23 cellular contexts compared by ENCODE assay signal in genomic region chr6:21771626-21772320, GRCh38.
DNase-seq lines count a peak whose midpoint lies in the region; ATAC-seq, FAIRE-seq and TF ChIP-seq lines count a peak whose summit lies in the region.
"Had no signal": no experiment of that assay in that cellular context is flagged by ENCODE, and none has a peak within 500 bp of the region (broad histone marks: within the 10 kb centered on the region; RNA-seq: fewer than 3 reads in every experiment).

No MANE protein-coding gene starts in this region.

- in situ Hi-C loops in Panc1 (cut with HindIII; ENCODE audit: low pct_unique_long_range_greater_than_20kb, low sequenced_read_pairs) = no loop called here

- no peak overlapping the region for H3K4me3 Mint-ChIP-seq in nephron progenitor cell
- H3K4me3 Mint-ChIP-seq: activated CD4-positive, alpha-beta T cell treated with anti-CD3 and anti-CD28 coated beads for 36 hours; activated naive CD8-positive, alpha-beta T cell; effector memory CD8-positive, alpha-beta T cell had no signal

- intact Hi-C loops in A673 (cut with micrococcal nuclease; ENCODE audit: unreplicated experiment) (loop anchor here (2.0 kb wide), 2 partner anchors 29 to 75 kb away; no protein-coding TSS in a partner anchor), Panc1 (cut with micrococcal nuclease; ENCODE audit: unreplicated experiment) (no loop called here), endothelial cell of umbilical vein (cut with micrococcal nuclease) (loop anchor here (1.0 to 5.0 kb wide), 5 partner anchors 76 to 256 kb away; no protein-coding TSS in a partner anchor)

- DNase-seq in A673 (ENCODE audit: low spot score) = peak; percentile 90
- no peak for DNase-seq in Panc1 (ENCODE audit: low read depth, low spot score)
- peak; percentile 85 for DNase-seq in endothelial cell of umbilical vein (ENCODE audit: low read depth, low spot score)
- DNase-seq in nephron progenitor cell = no peak
- DNase-seq in NCI-H2029 treated with DMSO at 0.1 percent for 48 hours (lab: John Stamatoyannopoulos, UW) = no peak
- DNase-seq in NCI-H526 treated with DMSO at 0.1 percent for 48 hours (lab: John Stamatoyannopoulos, UW) = no peak
- DNase-seq: activated CD4-positive, alpha-beta T cell treated with anti-CD3 and anti-CD28 coated beads for 36 hours; effector memory CD8-positive, alpha-beta T cell; NCI-H1092; NCI-H1930; NCI-H2227 treated with DMSO at 0.1 percent for 48 hours; NCI-H82; OCI-M1; ovary; right lobe of liver; SHP77; stimulated activated CD8-positive, alpha-beta memory T cell treated with anti-CD3 and anti-CD28 coated beads, Interleukin-4, amount 100 ng/mL, for 48 hours; T-helper 1 cell; upper lobe of left lung had no signal

- no peak overlapping the region for H2AFZ ChIP-seq in endothelial cell of umbilical vein (ENCODE audit: low read depth, low read length)

- H3K4me1 Mint-ChIP-seq in nephron progenitor cell = peaks cover 73% of the 10 kb centered on the region
- H3K4me1 Mint-ChIP-seq: activated CD4-positive, alpha-beta T cell treated with anti-CD3 and anti-CD28 coated beads for 36 hours had no signal

- H3K9ac ChIP-seq in endothelial cell of umbilical vein (replicated peaks; ENCODE audit: extremely low read depth, insufficient read depth, low read length) = peak overlapping the region; percentile 81

- CTCF ChIA-PET in A673 (lab: Charles Lee) (no interaction called here), Panc1 (lab: Charles Lee) (interaction anchor here (0.5 to 0.6 kb wide), 2 partner anchors 244 to 1566 kb away, joined by 3 to 6 read pairs; no protein-coding TSS in a partner anchor), endothelial cell of umbilical vein (lab: Charles Lee) (interaction anchor here (1.3 to 2.4 kb wide), 3 partner anchors 14 to 164 kb away, joined by 4 to 8 read pairs (median 5); no protein-coding TSS in a partner anchor)

- H3K79me2 ChIP-seq in endothelial cell of umbilical vein (ENCODE audit: control insufficient read depth, insufficient read depth, low read length) = peaks cover 16% of the 10 kb centered on the region

- H3K4me3 ChIP-seq in A673 (ENCODE audit: low read depth, low read length, poor library complexity, severe bottlenecking) (no peak overlapping the region), Panc1 (ENCODE audit: low read depth in 2 of 2, low read length in 2 of 2) (peak overlapping the region in 1 of 2 experiments; percentile 6; a peak in 1 of 4 replicates), endothelial cell of umbilical vein (replicated peaks in 1 of 3; ENCODE audit: insufficient read depth in 1 of 3, low read depth in 1 of 3, low read length in 3 of 3) (peak overlapping the region in 1 of 3 experiments; percentile 35)
- H3K4me3 ChIP-seq: ovary, right lobe of liver, upper lobe of left lung had no signal

- peaks cover 29% of the 10 kb centered on the region for H3K36me3 Mint-ChIP-seq in nephron progenitor cell (ENCODE audit: low read depth)
- H3K36me3 Mint-ChIP-seq: activated naive CD8-positive, alpha-beta T cell had no signal

- POLR2A ChIA-PET in A673 (lab: Charles Lee; ENCODE audit: low non-redundant PET) (no interaction called here), Panc1 (lab: Charles Lee) (interaction anchor here (0.6 kb wide), 1 partner anchor 178 kb away, joined by 4 read pairs; no protein-coding TSS in a partner anchor), endothelial cell of umbilical vein (lab: Charles Lee) (interaction anchor here (1.6 kb wide), 1 partner anchor 178 kb away, joined by 14 read pairs; the partner anchor contains the start of gene SOX4)

- dilution Hi-C loops in endothelial cell of umbilical vein (cut with MboI; ENCODE audit: extremely low pct_ligation_motif_present, low sequenced_read_pairs) = no loop called here

- H3K27ac ChIP-seq in A673 (ENCODE audit: low read depth, low read length, poor library complexity, severe bottlenecking) (peak overlapping the region; percentile 64), Panc1 (ENCODE audit: low read length) (peak overlapping the region; percentile 83), endothelial cell of umbilical vein (ENCODE audit: insufficient read depth, low read depth, low read length) (peak overlapping the region; percentile 99)
- H3K27ac ChIP-seq: ovary, right lobe of liver, upper lobe of left lung had no signal

- TF ChIP-seq POLR2A in endothelial cell of umbilical vein (IDR thresholded peaks at IDR 0.05; ENCODE audit: low read depth, low read length) = peak; percentile 49

- H3K9me3 ChIP-seq in A673 (ENCODE audit: low read depth, low read length, poor library complexity, severe bottlenecking) (no peaks in the 10 kb centered on the region), Panc1 (ENCODE audit: control insufficient read depth, insufficient read depth, low read depth, low read length) (no peaks in the 10 kb centered on the region), endothelial cell of umbilical vein (replicated peaks; ENCODE audit: control insufficient read depth, insufficient read depth, low read length) (no peaks in the 10 kb centered on the region)
- H3K9me3 ChIP-seq: ovary, right lobe of liver, upper lobe of left lung had no signal

- H3K27me3 ChIP-seq in A673 (replicated peaks; ENCODE audit: insufficient read depth, low read depth, low read length, poor library complexity) = no peaks in the 10 kb centered on the region
- no peaks in the 10 kb centered on the region for H3K27me3 ChIP-seq in Panc1 (ENCODE audit: control insufficient read depth, insufficient read depth, low read length)
- H3K27me3 ChIP-seq in endothelial cell of umbilical vein (ENCODE audit: control insufficient read depth in 2 of 2, insufficient read depth in 2 of 2, low read length in 2 of 2) = no peaks in the 10 kb centered on the region
- H3K27me3 ChIP-seq: ovary, right lobe of liver, upper lobe of left lung had no signal

- peak overlapping the region; percentile 89 for H3K4me2 ChIP-seq in endothelial cell of umbilical vein (ENCODE audit: insufficient read depth, low read length)

- peak; percentile 71 for FAIRE-seq in endothelial cell of umbilical vein (lab: Jason Lieb, UNC)
- FAIRE-seq: A204.1 had no signal

- peak overlapping the region; percentile 95 for H3K27ac Mint-ChIP-seq in nephron progenitor cell
- H3K27ac Mint-ChIP-seq: activated CD4-positive, alpha-beta T cell treated with anti-CD3 and anti-CD28 coated beads for 36 hours; activated naive CD8-positive, alpha-beta T cell; effector memory CD8-positive, alpha-beta T cell had no signal

- no peaks in the 10 kb centered on the region for H4K20me1 ChIP-seq in endothelial cell of umbilical vein (replicated peaks; ENCODE audit: control insufficient read depth, extremely low read depth, insufficient read depth, low read length)

- BruUV-seq in A673 (replicated peaks; lab: Mats Ljungman, UMichigan) (TSS peak; percentile 79), Panc1 (replicated peaks; lab: Mats Ljungman, UMichigan) (no TSS peak), endothelial cell of umbilical vein (replicated peaks; lab: Mats Ljungman, UMichigan) (TSS peak; percentile 17)

- H3K4me1 ChIP-seq in A673 (ENCODE audit: insufficient read depth, low read length, poor library complexity, severe bottlenecking) (peaks cover 53% of the 10 kb centered on the region), Panc1 (ENCODE audit: control insufficient read depth, insufficient read depth, low read length) (peaks cover 43% of the 10 kb centered on the region), endothelial cell of umbilical vein (ENCODE audit: control insufficient read depth, extremely low read depth, insufficient read depth, low read length) (peaks cover 53% of the 10 kb centered on the region)
- H3K4me1 ChIP-seq: right lobe of liver had no signal

- no peaks in the 10 kb centered on the region for H3K9me1 ChIP-seq in endothelial cell of umbilical vein (replicated peaks; ENCODE audit: control insufficient read depth, extremely low read depth, insufficient read depth, low read length)

- H3K27me3 Mint-ChIP-seq in nephron progenitor cell (ENCODE audit: low read depth, poor library complexity) = no peaks in the 10 kb centered on the region
- H3K27me3 Mint-ChIP-seq: activated naive CD8-positive, alpha-beta T cell; effector memory CD8-positive, alpha-beta T cell had no signal

- ATAC-seq in Panc1 (no peak), GM21786 (IDR thresholded peaks at IDR 0.05; ENCODE audit: unreplicated experiment) (no peak), HG03139 (IDR thresholded peaks at IDR 0.05; ENCODE audit: unreplicated experiment) (no peak)
- ATAC-seq: activated CD4-positive, alpha-beta T cell treated with anti-CD3 and anti-CD28 coated beads for 36 hours; effector memory CD8-positive, alpha-beta T cell; right lobe of liver had no signal

- H3K36me3 ChIP-seq in A673 (ENCODE audit: insufficient read depth, low read length, poor library complexity, severe bottlenecking) = no peaks in the 10 kb centered on the region
- no peaks in the 10 kb centered on the region for H3K36me3 ChIP-seq in Panc1 (ENCODE audit: control insufficient read depth, insufficient read depth, low read length)
- no peaks in the 10 kb centered on the region for H3K36me3 ChIP-seq in endothelial cell of umbilical vein (ENCODE audit: control insufficient read depth in 2 of 2, extremely low read depth in 1 of 2, insufficient read depth in 2 of 2, low read length in 2 of 2)
- H3K36me3 ChIP-seq: ovary, right lobe of liver, upper lobe of left lung had no signal

- TF ChIP-seq CTCF in A673 (conservative IDR thresholded peaks at IDR 0.05; ENCODE audit: low read depth, low read length) = no peak
- no peak for TF ChIP-seq CTCF in Panc1 (IDR thresholded peaks at IDR 0.05)
- TF ChIP-seq CTCF in endothelial cell of umbilical vein (IDR thresholded peaks at IDR 0.05; ENCODE audit: extremely low read depth in 1 of 2, insufficient read depth in 1 of 2, low read depth in 1 of 2, low read length in 2 of 2) = no peak
- no peak for TF ChIP-seq CTCF in nephron progenitor cell (IDR thresholded peaks at IDR 0.05)

- peaks cover 5% of the 10 kb centered on the region for H3K9me3 Mint-ChIP-seq in nephron progenitor cell
- H3K9me3 Mint-ChIP-seq: effector memory CD8-positive, alpha-beta T cell had no signal

TF ChIP-seq in endothelial cell of umbilical vein, 7 proteins besides CTCF, POLR2A, EP300 and RAD21:
- peak; percentile 80 for TF ChIP-seq JUN (IDR thresholded peaks at IDR 0.05; ENCODE audit: borderline replicate concordance, insufficient read depth, insufficient read length, low read depth)
- no peak for TF ChIP-seq MAX (IDR thresholded peaks at IDR 0.05; ENCODE audit: insufficient read depth, insufficient read length)
- no peak for TF ChIP-seq EZH2 (IDR thresholded peaks at IDR 0.05; ENCODE audit: borderline replicate concordance, low read depth, low read length, severe bottlenecking)
- no peak for TF ChIP-seq MYC (IDR thresholded peaks at IDR 0.05; ENCODE audit: low read depth, low read length)
- TF ChIP-seq GATA2 (IDR thresholded peaks at IDR 0.05; ENCODE audit: insufficient read depth, insufficient read length, low read depth, low read length) = peak; percentile 85
- TF ChIP-seq POLR2AphosphoS5 (IDR thresholded peaks at IDR 0.05; ENCODE audit: insufficient read depth, low read depth, low read length) = peak; percentile 89
- TF ChIP-seq FOS (IDR thresholded peaks at IDR 0.05; ENCODE audit: borderline replicate concordance, insufficient read depth, low read length) = peak; percentile 58

Comparison
In these comparisons a context has a peak if more than half of its experiments do, and no peak if none do; other contexts are left out.
1. DNase-seq: peak in A673 (single experiment) and endothelial cell of umbilical vein (single experiment); none in Panc1 (single experiment), nephron progenitor cell (single experiment), NCI-H2029 treated with DMSO at 0.1 percent for 48 hours (single experiment) and NCI-H526 treated with DMSO at 0.1 percent for 48 hours (single experiment).
2. Peak in every context shown above with its lines, with median percentiles within 50 percentile points of each other: H3K27ac ChIP-seq.